In the genomic region with DNA sequence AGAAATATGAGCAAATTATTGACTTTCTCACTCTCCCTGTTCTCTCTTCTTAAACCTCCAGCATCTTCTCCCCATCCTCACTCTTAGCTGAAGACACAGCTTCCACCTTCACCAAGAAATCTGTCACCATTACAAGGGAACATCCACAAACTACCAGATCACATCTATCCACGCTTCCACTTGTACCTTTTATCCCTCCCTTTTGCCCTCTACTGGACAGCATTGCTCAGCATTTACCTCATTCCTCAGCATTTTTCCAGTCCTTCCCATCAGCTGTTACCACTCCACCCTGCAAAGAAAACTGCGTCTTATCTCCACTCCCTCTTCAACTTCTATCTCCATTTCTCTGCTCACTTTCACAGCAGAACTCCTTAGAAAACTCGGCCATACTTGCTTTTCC, we compare ENCODE assay signal across 17 cellular contexts. TPM values are rescaled to one million over a fixed set of nuclear protein-coding genes. Genes with fewer than 3 reads are reported as not detected.
DNase-seq lines count a peak whose midpoint lies in the region; ATAC-seq, FAIRE-seq and TF ChIP-seq lines count a peak whose summit lies in the region.
"Had no signal": no experiment of that assay in that cellular context is flagged by ENCODE, and none has a peak within 500 bp of the region (broad histone marks: within the 10 kb centered on the region; RNA-seq: fewer than 3 reads in every experiment).

No MANE protein-coding gene starts in this region.

- H3K27ac ChIP-seq in dorsolateral prefrontal cortex, result no peak overlapping the region
- H3K27ac ChIP-seq: coronary artery, esophagus muscularis mucosa, neutrophil, Peyer's patch had no signal

- no peak for ATAC-seq in HG03521 (IDR thresholded peaks at IDR 0.05; ENCODE audit: unreplicated experiment)

- peak; percentile 19 for TF ChIP-seq CTCF in astrocyte of the cerebellum (IDR thresholded peaks at IDR 0.05; ENCODE audit: low read depth, low read length, missing control alignments)
- TF ChIP-seq CTCF in dorsolateral prefrontal cortex (IDR thresholded peaks at IDR 0.05 in 54 of 56, conservative IDR thresholded peaks at IDR 0.05 in 2 of 56; ENCODE audit: low read depth in 1 of 56, partially characterized antibody in 56 of 56), result no peak

- intact Hi-C loops in dorsolateral prefrontal cortex (cut with DNase I), result no loop called here

- DNase-seq in ACHN, result peak; percentile 13
- DNase-seq in HT-29 (ENCODE audit: low spot score), result peak; percentile 25
- DNase-seq in astrocyte of the cerebellum (ENCODE audit: low read depth), result no peak
- peak; percentile 28 for DNase-seq in iris pigment epithelial cell (ENCODE audit: low read depth)
- no peak for DNase-seq in urothelium cell line (ENCODE audit: low spot score)
- no peak for DNase-seq in dorsolateral prefrontal cortex
- no peak for DNase-seq in activated CD4-positive, alpha-beta T cell treated with anti-CD3 and anti-CD28 coated beads for 4 hours
- DNase-seq: activated CD4-positive, alpha-beta T cell treated with anti-CD3 and anti-CD28 coated beads for 48 hours; NCI-H1417; NCI-H510A treated with DMSO at 0.1 percent for 48 hours; Peyer's patch; stimulated activated naive CD4-positive, alpha-beta T cell had no signal

- H3K27me3 ChIP-seq in dorsolateral prefrontal cortex, result peaks cover 0 to 1% (median 0%) of the 10 kb centered on the region in 45 donors
- H3K27me3 ChIP-seq: neutrophil, Peyer's patch had no signal

- in situ Hi-C loops in ACHN (cut with HindIII; ENCODE audit: low pct_ligation_motif_present, low pct_unique_long_range_greater_than_20kb, low sequenced_read_pairs), result no loop called here
- in situ Hi-C loops in astrocyte of the cerebellum (cut with HindIII; ENCODE audit: low sequenced_read_pairs), result no loop called here

- no peak for FAIRE-seq in urothelium cell line (lab: Jason Lieb, UNC)

- H3K4me3 ChIP-seq in astrocyte of the cerebellum (ENCODE audit: low read depth, low read length) (no peak overlapping the region), dorsolateral prefrontal cortex (no peak overlapping the region)
- H3K4me3 ChIP-seq: coronary artery, esophagus muscularis mucosa, Peyer's patch had no signal

RNA-seq across cellular contexts. Expression of gene KCNJ6, which starts 42.6 kb away (rescaled TPM):
- total RNA-seq in HT-29 (2014; rRNA removed; shearing (Covaris generic)), result not detected in 2 replicates
- total RNA-seq in dorsolateral prefrontal cortex, result 10 to 100 TPM in 119 of 120 experiments, 1 to 10 TPM in 1; 7.0 to 48.8 (median 30.1) TPM
- total RNA-seq: T-helper 1 cell treated with Interleukin-12 subunit alpha and Interleukin-12 subunit beta and Interleukin-4 antibody, amounts not matched to agents 30 ng/mL and 1 ng/mL, for 36 hours had no signal

Comparison
In these comparisons a context has a peak if more than half of its experiments do, and no peak if none do; other contexts are left out.
1. DNase-seq: peak in ACHN (single experiment), HT-29 (single experiment) and iris pigment epithelial cell (single experiment); none in astrocyte of the cerebellum (single experiment), urothelium cell line (single experiment), dorsolateral prefrontal cortex (0 of 10) and activated CD4-positive, alpha-beta T cell treated with anti-CD3 and anti-CD28 coated beads for 4 hours (0 of 2).